In the genomic region with DNA sequence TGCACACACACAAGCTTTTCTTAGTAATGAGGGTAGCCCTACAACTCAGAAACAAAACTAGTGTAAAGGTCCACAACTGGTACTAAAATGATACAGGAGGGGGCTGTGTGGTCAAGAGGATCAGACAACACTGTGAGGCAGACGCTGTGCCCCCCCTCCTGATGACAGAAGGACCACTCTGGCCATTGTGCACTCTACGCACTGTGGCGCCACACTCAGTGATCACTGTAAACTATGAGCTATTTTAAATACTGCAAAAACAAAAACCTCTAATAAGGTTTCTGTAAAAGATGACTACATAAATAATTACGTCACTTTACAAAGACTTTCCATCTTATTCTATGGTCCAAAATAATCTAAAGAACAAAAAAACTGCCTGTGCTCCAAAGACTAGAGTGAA, we compare ENCODE assay signal across 22 cellular contexts.
A peak's percentile ranks its signal among the peaks of the same experiment; 100 is the strongest.
DNase-seq lines count a peak whose midpoint lies in the region; ATAC-seq and TF ChIP-seq lines count a peak whose summit lies in the region.
"Had no signal": no experiment of that assay in that cellular context is flagged by ENCODE, and none has a peak within 500 bp of the region (broad histone marks: within the 10 kb centered on the region; RNA-seq: fewer than 3 reads in every experiment).

No MANE protein-coding gene starts in this region.

- no peaks in the 10 kb centered on the region for H3K27me3 ChIP-seq in IMR-90 (ENCODE audit: control insufficient read depth, insufficient read depth, low read length)
- H3K27me3 ChIP-seq in neuronal stem cell (ENCODE audit: control insufficient read depth in 3 of 3, insufficient read depth in 3 of 3, low read depth in 1 of 3, low read length in 3 of 3), result peaks cover 0 to 3% (median 0%) of the 10 kb centered on the region in 3 experiments
- H3K27me3 ChIP-seq in suprapubic skin, result no peaks in the 10 kb centered on the region
- H3K27me3 ChIP-seq: BE2C had no signal

- peaks cover 15 to 28% of the 10 kb centered on the region in 2 experiments for H3K79me1 ChIP-seq in IMR-90 (ENCODE audit: low read depth in 1 of 2, low read length in 2 of 2)
- no peaks in the 10 kb centered on the region for H3K79me1 ChIP-seq in neuronal stem cell (ENCODE audit: low read depth, low read length)

- no peaks in the 10 kb centered on the region for H4K20me1 ChIP-seq in IMR-90 (ENCODE audit: insufficient read depth, low read length)

- dilution Hi-C loops in IMR-90 (cut with HindIII; ENCODE audit: low sequenced_read_pairs, unreplicated experiment), result no loop called here

- intact Hi-C loops in IMR-90 (cut with micrococcal nuclease), result loop anchor here (5.0 kb wide), 1 partner anchor 37 kb away; no protein-coding TSS in a partner anchor

- peak; percentile 26 for DNase-seq in IMR-90
- DNase-seq in SK-N-MC (ENCODE audit: low read depth, low spot score), result no peak
- no peak for DNase-seq in epithelial cell of prostate (ENCODE audit: low read depth, low spot score)
- no peak for DNase-seq in neuronal stem cell (ENCODE audit: low spot score)
- DNase-seq in suprapubic skin (ENCODE audit: low spot score in 2 of 2), result no peak
- DNase-seq: ACHN; BE2C; C1 segment of cervical spinal cord; CD4-positive, CD25-positive, alpha-beta regulatory T cell; CD8-positive, alpha-beta memory T cell; COR-L47; DMS 273 treated with DMSO at 0.1 percent for 48 hours; DMS53; DND-41; EL; GOT3; H7 had no signal

- WGBS in IMR-90 (ENCODE audit: extremely low coverage in 2 of 2, insufficient read length in 1 of 2), 2 experiments, result no CpG with 5 or more reads among the region's 4 CpGs
- WGBS in neuronal stem cell (ENCODE audit: extremely low coverage in 2 of 2, insufficient read length in 2 of 2, insufficient replicate concordance in 1 of 2), 2 donors, result no CpG with 5 or more reads among the region's 4 CpGs
- 80% methylated on average over 4 of the region's 4 CpGs for WGBS in suprapubic skin

- H2AK5ac ChIP-seq in IMR-90 (ENCODE audit: low read depth, low read length) (peak overlapping the region; percentile 66; the same call in 1 of the 2 replicates), neuronal stem cell (ENCODE audit: low read depth, low read length) (no peak overlapping the region)

- H3K4me2 ChIP-seq in IMR-90 (ENCODE audit: low read depth, low read length), result peak overlapping the region; percentile 44; the same call in 1 of the 2 replicates
- no peak overlapping the region for H3K4me2 ChIP-seq in neuronal stem cell (ENCODE audit: insufficient read depth, low read length, poor library complexity, severe bottlenecking)

- peak; percentile 71 for ATAC-seq in IMR-90 (ENCODE audit: low read depth)
- ATAC-seq in GM21619 (IDR thresholded peaks at IDR 0.05; ENCODE audit: unreplicated experiment), result no peak
- no peak for ATAC-seq in GM19455 (IDR thresholded peaks at IDR 0.05; ENCODE audit: unreplicated experiment)
- ATAC-seq in GM18517 (IDR thresholded peaks at IDR 0.05; ENCODE audit: unreplicated experiment), result no peak
- ATAC-seq: GM12878, HCT116 had no signal

- peaks cover 5% of the 10 kb centered on the region; the same call in 1 of the 2 replicates for H3K4me1 ChIP-seq in IMR-90 (ENCODE audit: control insufficient read depth, insufficient read depth, low read length)
- no peaks in the 10 kb centered on the region for H3K4me1 ChIP-seq in neuronal stem cell (ENCODE audit: control insufficient read depth in 2 of 2, insufficient read depth in 1 of 2, low read depth in 1 of 2, low read length in 2 of 2)
- no peaks in the 10 kb centered on the region for H3K4me1 ChIP-seq in suprapubic skin
- H3K4me1 ChIP-seq: BE2C had no signal

- H4K8ac ChIP-seq in IMR-90 (ENCODE audit: low read depth in 2 of 2, low read length in 2 of 2) (no peak overlapping the region), neuronal stem cell (ENCODE audit: low read depth, low read length) (no peak overlapping the region)

- no peak overlapping the region for H2BK12ac ChIP-seq in neuronal stem cell (ENCODE audit: low read length)

- no peak overlapping the region for H2BK20ac ChIP-seq in IMR-90 (ENCODE audit: low read depth, low read length)

- H3K23ac ChIP-seq in IMR-90 (ENCODE audit: low read depth, low read length), result no peak overlapping the region
- no peak overlapping the region for H3K23ac ChIP-seq in neuronal stem cell (ENCODE audit: low read depth, low read length, poor library complexity)

- H3K4ac ChIP-seq in IMR-90 (ENCODE audit: low read depth, low read length), result no peak overlapping the region
- no peak overlapping the region for H3K4ac ChIP-seq in neuronal stem cell (ENCODE audit: low read length)

- POLR2A ChIA-PET in IMR-90 (lab: Charles Lee; ENCODE audit: unreplicated experiment), result no interaction called here

- H2BK5ac ChIP-seq in IMR-90 (ENCODE audit: low read depth, low read length, poor library complexity, severe bottlenecking), result no peak overlapping the region
- H2BK5ac ChIP-seq in neuronal stem cell (ENCODE audit: low read length), result no peak overlapping the region

- H3K27ac ChIP-seq in IMR-90 (ENCODE audit: insufficient read depth, low read length) (no peak overlapping the region; the same call in 1 of the 2 replicates), SK-N-MC (peak overlapping the region; percentile 78; the same call in 1 of the 2 replicates), epithelial cell of prostate (peak overlapping the region; percentile 14), neuronal stem cell (replicated peaks; ENCODE audit: low read length) (no peak overlapping the region), suprapubic skin (no peak overlapping the region)

- TF ChIP-seq EP300 in suprapubic skin (IDR thresholded peaks at IDR 0.05), result no peak

- CTCF ChIA-PET in IMR-90 (lab: Yijun Ruan, JAX), result interaction anchor here (1.0 kb wide), 2 partner anchors 45 to 164 kb away, joined by 3 read pairs; no protein-coding TSS in a partner anchor

- no peak overlapping the region for H2AK9ac ChIP-seq in IMR-90 (replicated peaks; ENCODE audit: low read depth, low read length, poor library complexity)

- BruUV-seq in IMR-90 (replicated peaks; lab: Mats Ljungman, UMichigan), result no TSS peak

- no peak overlapping the region; the same call in 1 of the 2 replicates for H4K91ac ChIP-seq in IMR-90 (ENCODE audit: insufficient read depth, low read depth, low read length)
- no peak overlapping the region for H4K91ac ChIP-seq in neuronal stem cell (ENCODE audit: low read depth, low read length, poor library complexity)

- H3K18ac ChIP-seq in IMR-90 (ENCODE audit: low read depth, low read length) (no peak overlapping the region; the same call in 1 of the 2 replicates), neuronal stem cell (ENCODE audit: low read length) (no peak overlapping the region)

- H2BK120ac ChIP-seq in IMR-90 (ENCODE audit: low read depth, low read length) (no peak overlapping the region), neuronal stem cell (ENCODE audit: low read depth, low read length) (no peak overlapping the region)

- in situ Hi-C loops in IMR-90 (cut with MboI; ENCODE audit: low sequenced_read_pairs), result no loop called here

- TF ChIP-seq CTCF in IMR-90 (conservative IDR thresholded peaks at IDR 0.05; ENCODE audit: low read depth, low read length) (no peak), suprapubic skin (IDR thresholded peaks at IDR 0.05) (no peak)

- H3K36me3 ChIP-seq in IMR-90 (ENCODE audit: control insufficient read depth, insufficient read depth, low read length), result peaks cover 7% of the 10 kb centered on the region
- peaks cover 29% of the 10 kb centered on the region; the same call in 1 of the 2 replicates for H3K36me3 ChIP-seq in SK-N-MC (ENCODE audit: insufficient read depth, low read length)
- peaks cover 0 to 12% of the 10 kb centered on the region in 2 donors for H3K36me3 ChIP-seq in neuronal stem cell (replicated peaks in 1 of 2; ENCODE audit: control insufficient read depth in 2 of 2, insufficient read depth in 2 of 2, low read length in 2 of 2)
- peaks cover 8% of the 10 kb centered on the region for H3K36me3 ChIP-seq in suprapubic skin
- H3K36me3 ChIP-seq: BE2C had no signal

- no peak overlapping the region for H2AFZ ChIP-seq in IMR-90 (replicated peaks; ENCODE audit: low read length, poor library complexity)
- no peak overlapping the region for H2AFZ ChIP-seq in neuronal stem cell (ENCODE audit: low read length)

- no peak overlapping the region for H4K5ac ChIP-seq in IMR-90 (ENCODE audit: low read depth, low read length)

- no peak overlapping the region for H3K56ac ChIP-seq in IMR-90 (ENCODE audit: extremely low read depth, insufficient read depth, low read length)

- TF ChIP-seq POLR2A in IMR-90 (IDR thresholded peaks at IDR 0.05; ENCODE audit: low read depth, low read length) (no peak), suprapubic skin (IDR thresholded peaks at IDR 0.05) (no peak)

- H2BK15ac ChIP-seq in IMR-90 (ENCODE audit: low read depth, low read length), result no peak overlapping the region
- H2BK15ac ChIP-seq in neuronal stem cell (ENCODE audit: low read length), result no peak overlapping the region

- no peaks in the 10 kb centered on the region for H3K9me3 ChIP-seq in IMR-90 (ENCODE audit: control insufficient read depth, insufficient read depth, low read length)
- H3K9me3 ChIP-seq in SK-N-MC (ENCODE audit: low read depth, low read length), result no peaks in the 10 kb centered on the region
- peaks cover 3% of the 10 kb centered on the region in 2 donors for H3K9me3 ChIP-seq in neuronal stem cell (replicated peaks in 1 of 2; ENCODE audit: control insufficient read depth in 2 of 2, insufficient read depth in 1 of 2, low read depth in 1 of 2, low read length in 2 of 2)
- H3K9me3 ChIP-seq in suprapubic skin, result no peaks in the 10 kb centered on the region
- H3K9me3 ChIP-seq: BE2C had no signal

- H3K14ac ChIP-seq in IMR-90 (replicated peaks; ENCODE audit: low read depth, low read length) (0 out of 2 replicates have a peak overlapping the region, but pooled peaks have one; percentile 23), neuronal stem cell (ENCODE audit: low read length) (no peak overlapping the region)

- H3K9ac ChIP-seq in IMR-90 (ENCODE audit: low read depth, low read length) (no peak overlapping the region), SK-N-MC (ENCODE audit: insufficient read length) (no peak overlapping the region), neuronal stem cell (ENCODE audit: low read depth, low read length, poor library complexity) (peak overlapping the region; percentile 50)

- H3K4me3 ChIP-seq in IMR-90 (ENCODE audit: insufficient read depth, low read depth, low read length) (no peak overlapping the region), SK-N-MC (peak overlapping the region; percentile 21; the same call in 1 of the 2 replicates), neuronal stem cell (ENCODE audit: low read length in 2 of 2) (no peak overlapping the region), suprapubic skin (no peak overlapping the region)
- H3K4me3 ChIP-seq: GM12878 had no signal

- 0 out of 2 replicates have a peak, but pooled peaks cover 6% of the 10 kb centered on the region for H3K9me1 ChIP-seq in IMR-90 (ENCODE audit: insufficient read depth, low read length)

- no peak for TF ChIP-seq RAD21 in IMR-90 (IDR thresholded peaks at IDR 0.05; ENCODE audit: low read length)

TF ChIP-seq in IMR-90, 13 proteins besides CTCF, POLR2A, EP300 and RAD21:
- TF ChIP-seq RCOR1 (IDR thresholded peaks at IDR 0.05; ENCODE audit: insufficient replicate concordance, low read length) (no peak), RFX5 (IDR thresholded peaks at IDR 0.05; ENCODE audit: low read depth, low read length) (no peak)
TF ChIP-seq in IMR-90: peak in this region for 0.

Comparison
In these comparisons a context has a peak if more than half of its experiments do, and no peak if none do; other contexts are left out.
1. H3K27ac ChIP-seq: peak in SK-N-MC (single experiment) and epithelial cell of prostate (single experiment); none in IMR-90 (single experiment), neuronal stem cell (single experiment) and suprapubic skin (single experiment).